In the genomic region with DNA sequence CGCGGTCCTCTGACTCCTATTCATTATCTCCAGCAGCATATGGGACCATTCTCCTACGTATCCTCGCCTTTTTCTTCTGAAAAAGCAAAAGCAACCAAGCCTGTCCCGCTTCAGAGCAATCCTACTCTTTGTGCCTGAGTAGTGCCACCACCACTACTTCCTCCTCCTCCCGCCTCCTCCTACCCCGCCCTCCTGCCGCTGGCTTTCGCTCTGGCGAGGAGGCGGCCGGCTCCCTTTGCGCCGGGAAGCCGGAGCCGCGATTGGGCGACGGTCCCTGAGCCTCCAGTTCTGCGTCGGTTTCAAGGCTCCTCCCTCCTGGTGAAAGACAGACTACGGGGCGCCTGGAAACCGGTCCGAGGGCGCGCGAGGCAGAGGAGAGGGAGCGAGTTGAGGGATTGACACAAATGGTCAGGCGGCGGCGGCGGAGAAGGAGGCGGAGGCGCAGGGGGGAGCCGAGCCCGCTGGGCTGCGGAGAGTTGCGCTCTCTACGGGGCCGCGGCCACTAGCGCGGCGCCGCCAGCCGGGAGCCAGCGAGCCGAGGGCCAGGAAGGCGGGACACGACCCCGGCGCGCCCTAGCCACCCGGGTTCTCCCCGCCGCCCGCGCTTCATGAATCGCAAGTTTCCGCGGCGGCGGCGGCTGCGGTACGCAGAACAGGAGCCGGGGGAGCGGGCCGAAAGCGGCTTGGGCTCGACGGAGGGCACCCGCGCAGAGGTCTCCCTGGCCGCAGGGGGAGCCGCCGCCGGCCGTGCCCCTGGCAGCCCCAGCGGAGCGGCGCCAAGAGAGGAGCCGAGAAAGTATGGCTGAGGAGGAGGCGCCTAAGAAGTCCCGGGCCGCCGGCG, we compare ENCODE assay signal across 1 cellular context.
TF ChIP-seq lines count a peak whose summit lies in the region.

Gene FZD1 (plus strand): TSS at position 351 of the 841 bp plus-strand sequence. CDS start 448 bp downstream, at position 799.

TF ChIP-seq in IMR-90, 13 proteins besides CTCF, POLR2A, EP300 and RAD21:
- 0 out of 2 replicates have a peak, but pooled peaks have one; percentile 5 for TF ChIP-seq FOS (IDR thresholded peaks at IDR 0.05; ENCODE audit: low read depth, low read length)
- 0 out of 2 replicates have a peak, but pooled peaks have one; percentile 3 for TF ChIP-seq SMC3 (IDR thresholded peaks at IDR 0.05; ENCODE audit: low read depth, low read length)
- TF ChIP-seq CEBPB (IDR thresholded peaks at IDR 0.05; ENCODE audit: low read depth, low read length), result no peak
- no peak; the same call in 1 of the 2 replicates for TF ChIP-seq CHD1 (IDR thresholded peaks at IDR 0.05; ENCODE audit: low read depth, low read length)
- TF ChIP-seq MXI1 (IDR thresholded peaks at IDR 0.05; ENCODE audit: borderline replicate concordance, low read depth, low read length), result peak; percentile 44; the same call in 1 of the 2 replicates
- TF ChIP-seq BHLHE40 (IDR thresholded peaks at IDR 0.05; ENCODE audit: low read depth, low read length), result peak; percentile 48; the same call in 1 of the 2 replicates
- TF ChIP-seq, protein P1, sequence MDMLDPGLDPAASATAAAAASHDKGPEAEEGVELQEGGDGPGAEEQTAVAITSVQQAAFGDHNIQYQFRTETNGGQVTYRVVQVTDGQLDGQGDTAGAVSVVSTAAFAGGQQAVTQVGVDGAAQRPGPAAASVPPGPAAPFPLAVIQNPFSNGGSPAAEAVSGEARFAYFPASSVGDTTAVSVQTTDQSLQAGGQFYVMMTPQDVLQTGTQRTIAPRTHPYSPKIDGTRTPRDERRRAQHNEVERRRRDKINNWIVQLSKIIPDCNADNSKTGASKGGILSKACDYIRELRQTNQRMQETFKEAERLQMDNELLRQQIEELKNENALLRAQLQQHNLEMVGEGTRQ (IDR thresholded peaks at IDR 0.05; ENCODE audit: low read depth, low read length), result 0 out of 2 replicates have a peak, but pooled peaks have one; percentile 29
- TF ChIP-seq RFX5 (IDR thresholded peaks at IDR 0.05; ENCODE audit: low read depth, low read length), result no peak
- peak; percentile 1; the same call in 1 of the 2 replicates for TF ChIP-seq MAFK (IDR thresholded peaks at IDR 0.05; ENCODE audit: low read depth, low read length)
- TF ChIP-seq ELK1 (IDR thresholded peaks at IDR 0.05; ENCODE audit: borderline replicate concordance, low read depth, low read length), result no peak
- peak; percentile 88 for TF ChIP-seq RCOR1 (IDR thresholded peaks at IDR 0.05; ENCODE audit: insufficient replicate concordance, low read length)
- peak; percentile 99 for TF ChIP-seq MAZ (IDR thresholded peaks at IDR 0.05; ENCODE audit: borderline replicate concordance, low read depth, low read length)
- TF ChIP-seq NFE2L2 (IDR thresholded peaks at IDR 0.05; ENCODE audit: low read depth, low read length), result 0 out of 2 replicates have a peak, but pooled peaks have one; percentile 2
